1 cellular context compared by ENCODE assay signal in genomic region chr22:45884201-45885067, GRCh38.
TF ChIP-seq lines count a peak whose summit lies in the region.

No MANE protein-coding gene starts in this region.

TF ChIP-seq in WTC11, 78 proteins besides CTCF, POLR2A, EP300 and RAD21 (continued from another document):
- TF ChIP-seq ZSCAN18 (CRISPR knock-in tag; IDR thresholded peaks at IDR 0.05) (no peak), EMX1 (CRISPR knock-in tag; IDR thresholded peaks at IDR 0.05) (no peak), CBFB (CRISPR knock-in tag; IDR thresholded peaks at IDR 0.05; ENCODE audit: low read depth) (no peak), ELF4 (CRISPR knock-in tag; IDR thresholded peaks at IDR 0.05; ENCODE audit: low read depth) (no peak), FOXJ3 (CRISPR knock-in tag; IDR thresholded peaks at IDR 0.05; ENCODE audit: borderline replicate concordance) (no peak), MYBL2 (CRISPR knock-in tag; IDR thresholded peaks at IDR 0.05) (no peak), ZNF396 (CRISPR knock-in tag; IDR thresholded peaks at IDR 0.05; ENCODE audit: borderline replicate concordance) (no peak), TEAD4 (CRISPR knock-in tag; IDR thresholded peaks at IDR 0.05) (no peak), ZNF532 (CRISPR knock-in tag; IDR thresholded peaks at IDR 0.05; ENCODE audit: borderline replicate concordance) (no peak), ZNF423 (CRISPR knock-in tag; IDR thresholded peaks at IDR 0.05) (no peak), ZNF416 (CRISPR knock-in tag; IDR thresholded peaks at IDR 0.05) (no peak), TEAD1 (CRISPR knock-in tag; IDR thresholded peaks at IDR 0.05) (no peak), ARID4B (CRISPR knock-in tag; IDR thresholded peaks at IDR 0.05; ENCODE audit: borderline replicate concordance) (no peak), ESRRA (CRISPR knock-in tag; IDR thresholded peaks at IDR 0.05; ENCODE audit: borderline replicate concordance) (no peak)
